Comparison of ENCODE assay signal across 12 cellular contexts in genomic region chrX:74506310-74507115, GRCh38.
A peak's percentile ranks its signal among the peaks of the same experiment; 100 is the strongest.
DNase-seq lines count a peak whose midpoint lies in the region; ATAC-seq, FAIRE-seq and TF ChIP-seq lines count a peak whose summit lies in the region.
"Had no signal": no experiment of that assay in that cellular context is flagged by ENCODE, and none has a peak within 500 bp of the region (broad histone marks: within the 10 kb centered on the region; RNA-seq: fewer than 3 reads in every experiment).

No MANE protein-coding gene starts in this region.

- H3K27me3 ChIP-seq in liver (ENCODE audit: control insufficient read depth in 4 of 4, insufficient read depth in 4 of 4, low read length in 3 of 4) (no peaks in the 10 kb centered on the region), HepG2 (ENCODE audit: control insufficient read depth in 1 of 2, insufficient read depth in 2 of 2, low read length in 2 of 2) (no peaks in the 10 kb centered on the region)

- no TSS peak for BruUV-seq in HepG2 (replicated peaks; lab: Mats Ljungman, UMichigan)

- no peaks in the 10 kb centered on the region for H3K27me3 Mint-ChIP-seq in stimulated activated memory B cell treated with anti-CD40 and anti-IgM and Interleukin-4, amounts not matched to agents 10 μg/mL and 1 μg/mL and 100 μg/mL, for 72 hours
- peaks cover 0 to 11% (median 10%) of the 10 kb centered on the region in 3 donors for H3K27me3 Mint-ChIP-seq in immature natural killer cell (ENCODE audit: low read depth in 3 of 3)

- TF ChIP-seq EP300 in HepG2 (IDR thresholded peaks at IDR 0.05; ENCODE audit: low read depth in 2 of 2, low read length in 2 of 2) (no peak), HepG2 (CRISPR knock-in tag; IDR thresholded peaks at IDR 0.05; ENCODE audit: borderline replicate concordance) (no peak)

- H3K4me1 Mint-ChIP-seq in stimulated activated memory B cell treated with anti-CD40 and anti-IgM and Interleukin-4, amounts not matched to agents 10 μg/mL and 1 μg/mL and 100 μg/mL, for 72 hours: peaks cover 7% of the 10 kb centered on the region
- no peaks in the 10 kb centered on the region for H3K4me1 Mint-ChIP-seq in immature natural killer cell

- no peaks in the 10 kb centered on the region for H3K36me3 Mint-ChIP-seq in stimulated activated memory B cell treated with anti-CD40 and anti-IgM and Interleukin-4, amounts not matched to agents 10 μg/mL and 1 μg/mL and 100 μg/mL, for 72 hours
- H3K36me3 Mint-ChIP-seq in immature natural killer cell: no peaks in the 10 kb centered on the region

- H3K4me3 ChIP-seq in liver (ENCODE audit: low read depth in 1 of 3, low read length in 3 of 3) (no peak overlapping the region), HepG2 (replicated peaks in 1 of 3; ENCODE audit: insufficient read depth in 1 of 3, low read depth in 2 of 3, low read length in 3 of 3) (no peak overlapping the region)
- H3K4me3 ChIP-seq: skin epidermis had no signal

- H3K9ac ChIP-seq in liver (ENCODE audit: low read depth in 1 of 2, low read length in 2 of 2): no peak overlapping the region
- H3K9ac ChIP-seq in HepG2 (ENCODE audit: insufficient read depth, low read depth, low read length): no peak overlapping the region

- WGBS in liver: 77% methylated on average over 8 of the region's 8 CpGs
- 17% methylated on average over 8 of the region's 8 CpGs for WGBS in HepG2 (ENCODE audit: low lambda C conversion rate)

- no peak for TF ChIP-seq POLR2A in HepG2 (IDR thresholded peaks at IDR 0.05; ENCODE audit: insufficient read depth in 1 of 2, low read depth in 2 of 2, low read length in 2 of 2)

- H3K4me3 Mint-ChIP-seq in stimulated activated memory B cell treated with anti-CD40 and anti-IgM and Interleukin-4, amounts not matched to agents 10 μg/mL and 1 μg/mL and 100 μg/mL, for 72 hours: no peak overlapping the region
- H3K4me3 Mint-ChIP-seq in immature natural killer cell: no peak overlapping the region

- ATAC-seq in HepG2 (no peak), GM21825 (IDR thresholded peaks at IDR 0.05; ENCODE audit: unreplicated experiment) (peak; percentile 84), HG03159 (IDR thresholded peaks at IDR 0.05; ENCODE audit: unreplicated experiment) (peak; percentile 89), SK-N-SH treated with all-trans-retinoic acid at 6 μM for 48 hours (no peak)
- peak; percentile 97 for ATAC-seq in stimulated activated memory B cell treated with anti-CD40 and anti-IgM and Interleukin-4, amounts not matched to agents 10 μg/mL and 1 μg/mL and 100 μg/mL, for 72 hours

- CTCF ChIA-PET in HepG2 (lab: Yijun Ruan, JAX; ENCODE audit: low intra/inter-chr PET ratio, low total read pairs): no interaction called here

- H3K9me3 ChIP-seq in liver (ENCODE audit: control insufficient read depth in 4 of 4, low read length in 3 of 4): no peaks in the 10 kb centered on the region
- H3K9me3 ChIP-seq in HepG2 (ENCODE audit: low read length): no peaks in the 10 kb centered on the region

- H3K4me2 ChIP-seq in HepG2 (ENCODE audit: low read depth, low read length): no peak overlapping the region

- H3K79me2 ChIP-seq in HepG2 (ENCODE audit: insufficient read depth, low read length): no peaks in the 10 kb centered on the region

- H4K20me1 ChIP-seq in HepG2 (ENCODE audit: insufficient read depth, low read length): no peaks in the 10 kb centered on the region

- no peak for FAIRE-seq in HepG2 (lab: Jason Lieb, UNC)

- H3K27ac ChIP-seq in liver (ENCODE audit: low read depth in 1 of 2, low read length in 2 of 2) (no peak overlapping the region), HepG2 (ENCODE audit: extremely low read length, insufficient read depth, low read length) (no peak overlapping the region)
- H3K27ac ChIP-seq: skin epidermis had no signal

- POLR2A ChIA-PET in HepG2 (lab: Yijun Ruan, JAX): no interaction called here

- H3K36me3 ChIP-seq in liver (ENCODE audit: control insufficient read depth in 4 of 4, insufficient read depth in 3 of 4, low read depth in 1 of 4, low read length in 3 of 4): no peaks in the 10 kb centered on the region
- H3K36me3 ChIP-seq in HepG2 (replicated peaks in 1 of 2; ENCODE audit: control insufficient read depth in 1 of 2, insufficient read depth in 2 of 2, low read length in 2 of 2): no peaks in the 10 kb centered on the region

- TF ChIP-seq CTCF in liver (IDR thresholded peaks at IDR 0.05; ENCODE audit: low read depth, low read length, missing input control) (no peak), HepG2 (CRISPR knock-in tag; IDR thresholded peaks at IDR 0.05) (no peak)

- H3K27ac Mint-ChIP-seq in stimulated activated memory B cell treated with anti-CD40 and anti-IgM and Interleukin-4, amounts not matched to agents 10 μg/mL and 1 μg/mL and 100 μg/mL, for 72 hours: no peak overlapping the region
- no peak overlapping the region for H3K27ac Mint-ChIP-seq in immature natural killer cell

- no peaks in the 10 kb centered on the region for H3K9me3 Mint-ChIP-seq in stimulated activated memory B cell treated with anti-CD40 and anti-IgM and Interleukin-4, amounts not matched to agents 10 μg/mL and 1 μg/mL and 100 μg/mL, for 72 hours
- H3K9me3 Mint-ChIP-seq in immature natural killer cell: no peaks in the 10 kb centered on the region

- H2AFZ ChIP-seq in HepG2 (ENCODE audit: low read length): no peak overlapping the region

- intact Hi-C loops in HepG2 (cut with micrococcal nuclease; ENCODE audit: unreplicated experiment): no loop called here

- TF ChIP-seq RAD21 in liver (IDR thresholded peaks at IDR 0.05) (no peak), HepG2 (CRISPR knock-in tag; IDR thresholded peaks at IDR 0.05) (no peak)

- peaks cover 2 to 29% (median 21%) of the 10 kb centered on the region in 4 donors for H3K4me1 ChIP-seq in liver (ENCODE audit: control insufficient read depth in 4 of 4, insufficient read depth in 4 of 4, low read length in 3 of 4)
- no peaks in the 10 kb centered on the region for H3K4me1 ChIP-seq in HepG2 (ENCODE audit: insufficient read depth, low read length)

- in situ Hi-C loops in HepG2 (cut with HindIII; ENCODE audit: extremely low pct_ligation_motif_present, low pct_unique_long_range_greater_than_20kb): no loop called here

- DNase-seq in HepG2 (ENCODE audit: low spot score) (no peak), immature natural killer cell (no peak), epidermal melanocyte (ENCODE audit: insufficient read length, low spot score) (no peak)
- DNase-seq: anterior cingulate cortex, DMS53, NCI-H526 treated with DMSO at 0.1 percent for 48 hours had no signal

TF ChIP-seq in liver, 16 proteins besides CTCF, POLR2A, EP300 and RAD21:
- TF ChIP-seq GABPA (IDR thresholded peaks at IDR 0.05 in 1 of 2, conservative IDR thresholded peaks at IDR 0.05 in 1 of 2) (no peak), HNF4A (conservative IDR thresholded peaks at IDR 0.05) (peak; percentile 43 to 53), RXRA (IDR thresholded peaks at IDR 0.05) (peak; percentile 53 to 67)

TF ChIP-seq in HepG2, 621 proteins besides CTCF, POLR2A, EP300 and RAD21 (continues in another document):
- no peak for TF ChIP-seq ATF4 (CRISPR knock-in tag; IDR thresholded peaks at IDR 0.05)
- no peak for TF ChIP-seq RXRA (CRISPR knock-in tag; IDR thresholded peaks at IDR 0.05)
- TF ChIP-seq ZNF33A (CRISPR knock-in tag; IDR thresholded peaks at IDR 0.05; ENCODE audit: borderline replicate concordance): no peak
- TF ChIP-seq ZNF569 (CRISPR knock-in tag; IDR thresholded peaks at IDR 0.05; ENCODE audit: borderline replicate concordance): no peak
- TF ChIP-seq EZH2 (conservative IDR thresholded peaks at IDR 0.05; ENCODE audit: low read depth, low read length): no peak
- no peak for TF ChIP-seq GLMP (CRISPR knock-in tag; IDR thresholded peaks at IDR 0.05; ENCODE audit: borderline replicate concordance)
- no peak for TF ChIP-seq RCOR2 (CRISPR knock-in tag; IDR thresholded peaks at IDR 0.05)

TF ChIP-seq in SK-N-SH treated with all-trans-retinoic acid at 6 μM for 48 hours, 23 proteins besides CTCF, POLR2A, EP300 and RAD21 (continues in another document):
- TF ChIP-seq TSHZ2 (CRISPR knock-in tag; IDR thresholded peaks at IDR 0.05) (no peak), POU6F1 (CRISPR knock-in tag; IDR thresholded peaks at IDR 0.05; ENCODE audit: borderline replicate concordance, low read depth) (no peak), BACH2 (CRISPR knock-in tag; IDR thresholded peaks at IDR 0.05; ENCODE audit: borderline replicate concordance) (no peak), ZC3H10 (CRISPR knock-in tag; IDR thresholded peaks at IDR 0.05) (no peak), ARNTL (CRISPR knock-in tag; IDR thresholded peaks at IDR 0.05; ENCODE audit: borderline replicate concordance, low read depth) (no peak), ZNF70 (CRISPR knock-in tag; IDR thresholded peaks at IDR 0.05) (no peak)

Comparison
In these comparisons a context has a peak if more than half of its experiments do, and no peak if none do; other contexts are left out.
1. ATAC-seq: peak in GM21825 (single experiment), HG03159 (single experiment) and stimulated activated memory B cell treated with anti-CD40 and anti-IgM and Interleukin-4, amounts not matched to agents 10 μg/mL and 1 μg/mL and 100 μg/mL, for 72 hours (single experiment); none in HepG2 (single experiment) and SK-N-SH treated with all-trans-retinoic acid at 6 μM for 48 hours (single experiment).